ENCODE assay signal across 8 cellular contexts in the genomic region with DNA sequence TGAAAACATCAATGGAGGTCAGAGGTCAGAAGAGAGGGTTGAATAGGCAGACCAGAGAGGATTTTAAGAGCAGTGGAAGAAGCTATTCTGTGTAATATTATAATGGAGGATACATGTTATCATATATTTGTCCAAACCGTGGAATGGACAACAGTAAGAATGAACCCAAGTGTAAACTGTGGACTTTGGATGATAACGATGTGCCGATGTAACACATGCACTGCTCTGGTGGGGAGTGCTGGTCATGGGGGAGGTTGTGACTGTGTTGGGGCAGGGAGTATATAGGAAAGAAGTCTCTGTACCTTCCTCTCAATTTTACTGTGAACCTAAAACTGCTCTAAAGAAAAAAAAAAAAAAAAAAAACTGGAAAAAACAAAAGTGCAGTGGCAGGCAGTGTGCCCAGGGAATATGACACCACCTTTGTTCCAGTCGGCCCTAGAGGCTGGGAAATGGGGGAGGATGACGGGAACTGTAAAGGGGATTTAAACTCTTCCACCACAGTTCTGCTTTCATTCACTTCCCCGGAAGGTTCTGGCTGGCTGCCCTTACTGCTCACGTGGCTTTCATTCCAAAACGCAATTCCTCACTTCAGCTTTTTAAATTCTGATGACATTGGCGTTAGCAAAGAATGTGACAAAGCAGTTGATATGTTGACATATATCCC.
DNase-seq lines count a peak whose midpoint lies in the region; ATAC-seq and TF ChIP-seq lines count a peak whose summit lies in the region.

No MANE protein-coding gene starts in this region.

- H3K9ac ChIP-seq in PC-3 (ENCODE audit: low read length) = no peak overlapping the region
- no peak overlapping the region for H3K9ac ChIP-seq in parathyroid adenoma

- POLR2A ChIA-PET in PC-3 (lab: Charles Lee; ENCODE audit: unreplicated experiment) = no interaction called here

- intact Hi-C loops in PC-3 (cut with micrococcal nuclease) (no loop called here), Calu3 (cut with micrococcal nuclease; ENCODE audit: unreplicated experiment) (no loop called here)

- H3F3A ChIP-seq in PC-3 (ENCODE audit: low read length, unreplicated experiment) = no peaks in the 10 kb centered on the region

- no peaks in the 10 kb centered on the region for H4K20me1 ChIP-seq in PC-3 (ENCODE audit: low read length)

- in situ Hi-C loops in GM13976 (cut with MboI; ENCODE audit: low sequenced_read_pairs, unreplicated experiment) = no loop called here

- no peaks in the 10 kb centered on the region for H3K9me2 ChIP-seq in PC-3 (replicated peaks; ENCODE audit: low read length)

- H3K27ac Mint-ChIP-seq in Calu3 (ENCODE audit: unreplicated experiment) = no peak overlapping the region

- H3K4me2 ChIP-seq in PC-3 (ENCODE audit: low read length) (no peak overlapping the region), parathyroid adenoma (ENCODE audit: low read length) (peak overlapping the region; percentile 39)

- H3K27me3 Mint-ChIP-seq in Calu3 (ENCODE audit: unreplicated experiment) = peaks cover 51% of the 10 kb centered on the region

- no peak overlapping the region for H3K4me3 ChIP-seq in PC-3 (ENCODE audit: low read length)
- H3K4me3 ChIP-seq in parathyroid adenoma (ENCODE audit: low read depth, low read length) = no peak overlapping the region

- H3K27ac ChIP-seq in PC-3 (ENCODE audit: low read length) (no peak overlapping the region), parathyroid adenoma (no peak overlapping the region)

- no peaks in the 10 kb centered on the region for H3K9me3 Mint-ChIP-seq in Calu3 (ENCODE audit: low read depth, unreplicated experiment)

- H3K79me2 ChIP-seq in PC-3 (ENCODE audit: low read length) = no peaks in the 10 kb centered on the region
- H3K79me2 ChIP-seq in parathyroid adenoma = no peaks in the 10 kb centered on the region

- H2AFZ ChIP-seq in PC-3 (ENCODE audit: low read length) (no peak overlapping the region), parathyroid adenoma (peak overlapping the region; percentile 43)

- no peaks in the 10 kb centered on the region for H3K4me1 Mint-ChIP-seq in Calu3 (ENCODE audit: low read depth, unreplicated experiment)

- ATAC-seq in PC-3 = peak; percentile 31; the same call in 1 of the 2 replicates
- ATAC-seq in GM18909 (IDR thresholded peaks at IDR 0.05; ENCODE audit: poor library complexity, unreplicated experiment) = no peak

- no peak overlapping the region for H3K4me3 Mint-ChIP-seq in Calu3 (ENCODE audit: low read depth, unreplicated experiment)

- CTCF ChIA-PET in PC-3 (lab: Charles Lee) (no interaction called here), Calu3 (lab: Charles Lee) (no interaction called here)

- peak; percentile 16 for DNase-seq in EL
- peak; percentile 25 for DNase-seq in PC-3
- DNase-seq in fibroblast of peridontal ligament (ENCODE audit: extremely low read depth) = peak; percentile 59
- DNase-seq in GM13976 (ENCODE audit: low spot score) = no peak
- DNase-seq in NCI-H187 (lab: John Stamatoyannopoulos, UW) = no peak
- DNase-seq in Calu3 = no peak

- H3K27me3 ChIP-seq in PC-3 (ENCODE audit: low read length) (no peaks in the 10 kb centered on the region), parathyroid adenoma (ENCODE audit: control insufficient read depth, insufficient read depth, low read length) (no peaks in the 10 kb centered on the region)

- H3K4me1 ChIP-seq in PC-3 (ENCODE audit: insufficient read depth, low read length) = 0 out of 2 replicates have a peak, but pooled peaks cover 5% of the 10 kb centered on the region
- H3K4me1 ChIP-seq in parathyroid adenoma = peaks cover 8% of the 10 kb centered on the region

- H3K36me3 ChIP-seq in PC-3 (ENCODE audit: low read depth, low read length) (no peaks in the 10 kb centered on the region), parathyroid adenoma (ENCODE audit: control insufficient read depth, insufficient read depth, low read length) (no peaks in the 10 kb centered on the region)

- H3K36me3 Mint-ChIP-seq in Calu3 (ENCODE audit: insufficient read depth, unreplicated experiment) = no peaks in the 10 kb centered on the region

- BruUV-seq in PC-3 (replicated peaks; lab: Mats Ljungman, UMichigan) = no TSS peak
- no TSS peak for BruUV-seq in Calu3 (replicated peaks; lab: Mats Ljungman, UMichigan)

- TF ChIP-seq CTCF in PC-3 (conservative IDR thresholded peaks at IDR 0.05; ENCODE audit: low read depth, low read length) = no peak
- no peak for TF ChIP-seq CTCF in parathyroid adenoma (IDR thresholded peaks at IDR 0.05)
- TF ChIP-seq CTCF in GM13976 (IDR thresholded peaks at IDR 0.05; ENCODE audit: borderline replicate concordance, control extremely low read depth, extremely low read depth, insufficient read depth, missing control alignments) = no peak
- no peak for TF ChIP-seq CTCF in Calu3 (IDR thresholded peaks at IDR 0.05; ENCODE audit: unreplicated experiment)

- no peaks in the 10 kb centered on the region for H3K9me3 ChIP-seq in PC-3 (ENCODE audit: low read length)
- no peaks in the 10 kb centered on the region for H3K9me3 ChIP-seq in parathyroid adenoma (ENCODE audit: control insufficient read depth, low read length)

Comparison
In these comparisons a context has a peak if more than half of its experiments do, and no peak if none do; other contexts are left out.
1. DNase-seq: peak in EL (single experiment), PC-3 (single experiment) and fibroblast of peridontal ligament (single experiment); none in GM13976 (single experiment), NCI-H187 (0 of 2) and Calu3 (single experiment).